ENCODE assay signal across 20 cellular contexts in genomic region chr19:28711401-28711800, GRCh38.
DNase-seq lines count a peak whose midpoint lies in the region; ATAC-seq, FAIRE-seq and TF ChIP-seq lines count a peak whose summit lies in the region.
"Had no signal": no experiment of that assay in that cellular context is flagged by ENCODE, and none has a peak within 500 bp of the region (broad histone marks: within the 10 kb centered on the region; RNA-seq: fewer than 3 reads in every experiment).

No MANE protein-coding gene starts in this region.

- H3K4me1 ChIP-seq in A549 = no peaks in the 10 kb centered on the region
- no peaks in the 10 kb centered on the region for H3K4me1 ChIP-seq in SK-N-SH (ENCODE audit: control insufficient read depth in 1 of 2, insufficient read depth in 2 of 2, low read depth in 1 of 2, low read length in 1 of 2)
- H3K4me1 ChIP-seq: BLaER1 treated with 17β-estradiol and CSF1 and Interleukin-3, amounts not matched to agents 10 nM and 100 nM; Caco-2 had no signal

- TF ChIP-seq EP300 in A549 (IDR thresholded peaks at IDR 0.05) (no peak), SK-N-SH (IDR thresholded peaks at IDR 0.05; ENCODE audit: borderline replicate concordance in 1 of 2, low read depth in 1 of 2, low read length in 1 of 2) (no peak)

- no peak overlapping the region for H3K9ac ChIP-seq in SK-N-SH
- H3K9ac ChIP-seq: BLaER1 treated with 17β-estradiol and CSF1 and Interleukin-3, amounts not matched to agents 10 nM and 100 nM had no signal

- H2AFZ ChIP-seq in SK-N-SH (ENCODE audit: low read depth) = no peak overlapping the region

- no peak overlapping the region for H3K27ac ChIP-seq in A549
- H3K27ac ChIP-seq in SK-N-SH (ENCODE audit: low read depth in 2 of 2, low read length in 1 of 2) = no peak overlapping the region
- H3K27ac ChIP-seq: 22Rv1; BLaER1 treated with 17β-estradiol and CSF1 and Interleukin-3, amounts not matched to agents 10 nM and 100 nM; C4-2B had no signal

- DNase-seq in A549 (ENCODE audit: low read depth in 1 of 2, low spot score in 1 of 2) (no peak), NCI-H226 (peak; percentile 57), amniotic epithelial cell (ENCODE audit: low read depth) (peak; percentile 65), SK-N-SH (no peak)
- DNase-seq in stimulated activated naive CD4-positive, alpha-beta T cell (lab: John Stamatoyannopoulos, UW) = no peak
- DNase-seq: ACHN; Caco-2; Calu3; CD4-positive, alpha-beta T cell; CD8-positive, alpha-beta T cell; DMS79 treated with DMSO at 0.1 percent for 48 hours; GF-D8 had no signal

- H3K4me2 ChIP-seq in A549 (no peak overlapping the region), SK-N-SH (no peak overlapping the region)
- H3K4me2 ChIP-seq: BLaER1 treated with 17β-estradiol and CSF1 and Interleukin-3, amounts not matched to agents 10 nM and 100 nM had no signal

- no peaks in the 10 kb centered on the region for H3K36me3 ChIP-seq in SK-N-SH (replicated peaks in 1 of 2; ENCODE audit: control insufficient read depth in 1 of 2, insufficient read depth in 2 of 2, low read length in 1 of 2)
- H3K36me3 ChIP-seq: BLaER1 treated with 17β-estradiol and CSF1 and Interleukin-3, amounts not matched to agents 10 nM and 100 nM had no signal

- POLR2A ChIA-PET in A549 (lab: Yijun Ruan, JAX) (no interaction called here), SK-N-SH (lab: Yijun Ruan, JAX) (no interaction called here)

- TF ChIP-seq CTCF in A549 (IDR thresholded peaks at IDR 0.05) (no peak), SK-N-SH (IDR thresholded peaks at IDR 0.05) (no peak)

- H3K9me2 ChIP-seq in SK-N-SH = no peaks in the 10 kb centered on the region

- H3K79me2 ChIP-seq in SK-N-SH (ENCODE audit: insufficient read depth) = no peaks in the 10 kb centered on the region

- H3F3A ChIP-seq in SK-N-SH (replicated peaks; ENCODE audit: insufficient read depth) = no peaks in the 10 kb centered on the region

- H3K9me3 ChIP-seq in A549 (0 out of 3 replicates have a peak, but pooled peaks cover 5% of the 10 kb centered on the region), SK-N-SH (no peaks in the 10 kb centered on the region)
- H3K9me3 ChIP-seq: BLaER1 treated with 17β-estradiol and CSF1 and Interleukin-3, amounts not matched to agents 10 nM and 100 nM; Caco-2 had no signal

- FAIRE-seq in A549 (lab: Jason Lieb, UNC) = peak; percentile 73
- FAIRE-seq: D721Med, G401.6, GM12891, GM19239 had no signal

- no peaks in the 10 kb centered on the region for H4K20me1 ChIP-seq in SK-N-SH (ENCODE audit: insufficient read depth)
- H4K20me1 ChIP-seq: BLaER1 treated with 17β-estradiol and CSF1 and Interleukin-3, amounts not matched to agents 10 nM and 100 nM had no signal

- ATAC-seq in A549 (no peak), HG02623 (IDR thresholded peaks at IDR 0.05; ENCODE audit: unreplicated experiment) (no peak)
- ATAC-seq: CD8-positive, alpha-beta T cell had no signal

- CTCF ChIA-PET in A549 (lab: Yijun Ruan, JAX) (interaction anchor here (0.6 to 3.2 kb wide), 10 partner anchors 9 to 1958 kb away, joined by 3 to 13 read pairs (median 4); no protein-coding TSS in a partner anchor), SK-N-SH (lab: Yijun Ruan, JAX) (interaction anchor here (0.9 to 2.8 kb wide), 4 partner anchors 11 to 250 kb away, joined by 3 to 11 read pairs (median 4); no protein-coding TSS in a partner anchor)

- H3K27me3 ChIP-seq in SK-N-SH (ENCODE audit: insufficient read depth) = no peaks in the 10 kb centered on the region
- H3K27me3 ChIP-seq: BLaER1 treated with 17β-estradiol and CSF1 and Interleukin-3, amounts not matched to agents 10 nM and 100 nM had no signal

- WGBS in A549 (ENCODE audit: missing lambda C conversion rate) = 42% methylated on average over 3 of the region's 3 CpGs
- 9% methylated on average over 3 of the region's 3 CpGs for WGBS in SK-N-SH (ENCODE audit: low lambda C conversion rate)

- no peak for TF ChIP-seq RAD21 in A549 (conservative IDR thresholded peaks at IDR 0.05 in 1 of 2, IDR thresholded peaks at IDR 0.05 in 1 of 2)
- TF ChIP-seq RAD21 in SK-N-SH (IDR thresholded peaks at IDR 0.05; ENCODE audit: low read length) = no peak

- TF ChIP-seq POLR2A in A549 (IDR thresholded peaks at IDR 0.05; ENCODE audit: low read length) = no peak

- H3K4me3 ChIP-seq in A549 = no peak overlapping the region
- H3K4me3 ChIP-seq in SK-N-SH (ENCODE audit: low read depth in 2 of 2, low read length in 1 of 2) = no peak overlapping the region
- H3K4me3 ChIP-seq: BLaER1 treated with 17β-estradiol and CSF1 and Interleukin-3, amounts not matched to agents 10 nM and 100 nM had no signal

TF ChIP-seq in A549, 52 proteins besides CTCF, POLR2A, EP300 and RAD21:
- no peak for TF ChIP-seq CHD2 (IDR thresholded peaks at IDR 0.05; ENCODE audit: low read length, partially characterized antibody)
- no peak for TF ChIP-seq HES2 (IDR thresholded peaks at IDR 0.05)
- TF ChIP-seq CHD4 (IDR thresholded peaks at IDR 0.05; ENCODE audit: borderline replicate concordance) = no peak
- TF ChIP-seq FOSB (CRISPR knock-in tag; IDR thresholded peaks at IDR 0.05) = no peak
- TF ChIP-seq FOSL2 (IDR thresholded peaks at IDR 0.05) = no peak
- no peak for TF ChIP-seq FOSL2 (CRISPR knock-in tag; IDR thresholded peaks at IDR 0.05)
- TF ChIP-seq HDAC2 (IDR thresholded peaks at IDR 0.05) = no peak
- no peak for TF ChIP-seq HOXA7 (CRISPR knock-in tag; IDR thresholded peaks at IDR 0.05)

TF ChIP-seq in SK-N-SH, 30 proteins besides CTCF, POLR2A, EP300 and RAD21:
- TF ChIP-seq MEF2A (IDR thresholded peaks at IDR 0.05; ENCODE audit: borderline replicate concordance, low read depth) = no peak
- TF ChIP-seq, protein P1, sequence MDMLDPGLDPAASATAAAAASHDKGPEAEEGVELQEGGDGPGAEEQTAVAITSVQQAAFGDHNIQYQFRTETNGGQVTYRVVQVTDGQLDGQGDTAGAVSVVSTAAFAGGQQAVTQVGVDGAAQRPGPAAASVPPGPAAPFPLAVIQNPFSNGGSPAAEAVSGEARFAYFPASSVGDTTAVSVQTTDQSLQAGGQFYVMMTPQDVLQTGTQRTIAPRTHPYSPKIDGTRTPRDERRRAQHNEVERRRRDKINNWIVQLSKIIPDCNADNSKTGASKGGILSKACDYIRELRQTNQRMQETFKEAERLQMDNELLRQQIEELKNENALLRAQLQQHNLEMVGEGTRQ (IDR thresholded peaks at IDR 0.05; ENCODE audit: borderline replicate concordance, low read depth, low read length) = no peak

Comparison
In these comparisons a context has a peak if more than half of its experiments do, and no peak if none do; other contexts are left out.
1. DNase-seq: peak in NCI-H226 (single experiment) and amniotic epithelial cell (single experiment); none in A549 (0 of 2), stimulated activated naive CD4-positive, alpha-beta T cell (0 of 6) and SK-N-SH (single experiment).